Comparison of ENCODE assay signal across 18 cellular contexts in the genomic region with DNA sequence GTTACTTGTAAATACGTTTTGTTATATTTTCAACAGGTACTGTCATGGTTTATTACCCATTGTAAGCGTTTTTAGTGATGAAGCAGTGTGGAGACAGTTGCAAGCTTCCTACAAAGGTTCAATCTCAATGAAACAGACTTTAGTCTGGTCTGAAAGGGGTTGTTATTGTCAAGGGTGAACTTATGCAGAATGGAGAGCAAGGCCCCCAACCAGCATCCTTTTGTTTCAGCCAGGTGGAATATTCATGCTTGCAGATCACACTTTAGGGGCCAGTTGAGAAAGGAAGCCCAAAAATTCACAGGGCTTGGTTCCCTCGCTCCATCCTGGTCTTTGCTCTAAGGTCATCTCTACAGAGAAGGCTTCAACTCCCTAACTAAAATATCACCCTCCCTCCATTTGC.
"Had no signal": no experiment of that assay in that cellular context is flagged by ENCODE, and none has a peak within 500 bp of the region (broad histone marks: within the 10 kb centered on the region; RNA-seq: fewer than 3 reads in every experiment).

No MANE protein-coding gene starts in this region.

- H3K9me3 Mint-ChIP-seq: activated CD8-positive, alpha-beta T cell treated with anti-CD3 and anti-CD28 coated beads for 36 hours; activated naive CD4-positive, alpha-beta T cell treated with anti-CD3 and anti-CD28 coated beads, Interleukin-2, amount 50 U/mL, for 24 hours; activated T-cell treated with anti-CD3 and anti-CD28 coated beads, Interleukin-2, amount 50 U/mL, for 4 hours; neural progenitor cell; stimulated activated naive CD8-positive, alpha-beta T cell treated with anti-CD3 and anti-CD28 coated beads, Interleukin-15, amount 100 ng/mL, for 72 hours had no signal

- DNase-seq: activated CD4-positive, alpha-beta T cell treated with anti-CD3 and anti-CD28 coated beads for 48 hours; activated CD8-positive, alpha-beta T cell treated with anti-CD3 and anti-CD28 coated beads for 36 hours; activated effector memory CD4-positive, alpha-beta T cell treated with Interleukin-2 at 50 U/mL for 16 hours; activated T-cell treated with anti-CD3 and anti-CD28 coated beads, Interleukin-2, amount 50 U/mL, for 4 hours; adrenal gland; left lung; mesenchymal stem cell; ovary; sigmoid colon; stimulated activated CD4-positive, alpha-beta T cell treated with anti-CD3 and anti-CD28 coated beads, Interleukin-1b, Interleukin-23, amount 100 ng/mL, for 48 hours; stimulated activated naive CD8-positive, alpha-beta T cell treated with anti-CD3 and anti-CD28 coated beads, Interleukin-15, amount 100 ng/mL, for 72 hours; T-helper 2 cell; testis; upper lobe of right lung had no signal

- H3K36me3 Mint-ChIP-seq: activated naive CD4-positive, alpha-beta T cell treated with anti-CD3 and anti-CD28 coated beads, Interleukin-2, amount 50 U/mL, for 24 hours; neural progenitor cell had no signal

- H3K9ac ChIP-seq: neural progenitor cell had no signal

- H3K9me3 ChIP-seq: adrenal gland, esophagus muscularis mucosa, left lung, ovary, sigmoid colon, testis, upper lobe of right lung had no signal

- H3K4me3 Mint-ChIP-seq: activated CD8-positive, alpha-beta T cell treated with anti-CD3 and anti-CD28 coated beads for 36 hours; activated naive CD4-positive, alpha-beta T cell treated with anti-CD3 and anti-CD28 coated beads, Interleukin-2, amount 50 U/mL, for 24 hours; activated T-cell treated with anti-CD3 and anti-CD28 coated beads, Interleukin-2, amount 50 U/mL, for 4 hours; stimulated activated naive CD8-positive, alpha-beta T cell treated with anti-CD3 and anti-CD28 coated beads, Interleukin-15, amount 100 ng/mL, for 72 hours had no signal

- H3K27ac Mint-ChIP-seq: activated CD8-positive, alpha-beta T cell treated with anti-CD3 and anti-CD28 coated beads for 36 hours; activated naive CD4-positive, alpha-beta T cell treated with anti-CD3 and anti-CD28 coated beads, Interleukin-2, amount 50 U/mL, for 24 hours; neural progenitor cell; stimulated activated naive CD8-positive, alpha-beta T cell treated with anti-CD3 and anti-CD28 coated beads, Interleukin-15, amount 100 ng/mL, for 72 hours had no signal

- ATAC-seq: activated CD8-positive, alpha-beta T cell treated with anti-CD3 and anti-CD28 coated beads for 36 hours; activated T-cell treated with anti-CD3 and anti-CD28 coated beads, Interleukin-2, amount 50 U/mL, for 4 hours; left lung; stimulated activated naive CD8-positive, alpha-beta T cell treated with anti-CD3 and anti-CD28 coated beads, Interleukin-15, amount 100 ng/mL, for 72 hours; upper lobe of right lung had no signal

- H3K4me3 ChIP-seq: adrenal gland, esophagus muscularis mucosa, hepatocyte, left lung, neural progenitor cell, ovary, sigmoid colon, testis, upper lobe of right lung had no signal

- H3K36me3 ChIP-seq: adrenal gland, esophagus muscularis mucosa, left lung, neural progenitor cell, ovary, sigmoid colon, upper lobe of right lung had no signal

- H3K27me3 ChIP-seq: adrenal gland, esophagus muscularis mucosa, hepatocyte, ovary, sigmoid colon, testis, upper lobe of right lung had no signal
